Comparison of ENCODE assay signal across 22 cellular contexts in the genomic region with DNA sequence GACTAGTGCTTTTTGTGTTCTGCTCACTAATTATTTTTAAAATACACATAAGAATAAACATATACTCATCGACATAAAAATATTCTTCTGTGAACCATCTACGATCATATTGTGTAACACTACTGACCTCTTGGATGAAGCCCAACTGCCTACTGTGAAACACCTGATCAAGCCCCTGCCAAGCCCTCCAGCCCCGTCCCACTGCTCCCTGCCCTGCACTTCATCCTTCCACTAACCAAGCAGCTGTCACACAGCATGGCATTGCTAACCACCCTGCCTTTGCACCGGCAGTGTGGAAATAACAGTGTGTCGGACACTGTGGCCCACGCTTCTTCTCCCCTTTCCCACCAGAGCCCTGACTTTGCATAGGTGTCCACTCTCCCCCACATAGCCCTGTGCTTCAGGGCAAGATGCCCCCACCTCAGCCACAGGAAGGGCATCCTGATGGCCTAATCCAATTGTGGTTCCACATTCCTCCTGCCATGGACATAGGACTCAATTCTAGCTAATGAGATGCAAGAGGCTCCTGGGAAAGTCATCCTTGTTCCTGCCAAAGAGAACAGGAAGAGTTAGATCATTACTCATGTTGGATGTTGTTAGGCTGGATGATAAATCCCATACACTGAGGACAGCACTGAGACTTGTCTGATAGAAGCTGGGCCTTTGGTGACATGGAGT.
DNase-seq lines count a peak whose midpoint lies in the region; ATAC-seq and TF ChIP-seq lines count a peak whose summit lies in the region.
"Had no signal": no experiment of that assay in that cellular context is flagged by ENCODE, and none has a peak within 500 bp of the region (broad histone marks: within the 10 kb centered on the region; RNA-seq: fewer than 3 reads in every experiment).

No MANE protein-coding gene starts in this region.

- no peak overlapping the region for H3K27ac Mint-ChIP-seq in effector memory CD8-positive, alpha-beta T cell
- H3K27ac Mint-ChIP-seq in stimulated activated memory B cell treated with anti-CD40 and anti-IgM and Interleukin-4, amounts not matched to agents 10 μg/mL and 1 μg/mL and 100 μg/mL, for 72 hours = no peak overlapping the region
- H3K27ac Mint-ChIP-seq: activated CD4-positive, alpha-beta T cell treated with anti-CD3 and anti-CD28 coated beads for 36 hours; activated CD8-positive, alpha-beta memory T cell treated with anti-CD3 and anti-CD28 coated beads, Interleukin-2, amount 10 ng/mL, durations not matched to agents 7 days and 5 days; mesothelial cell of epicardium; nephron progenitor cell; stimulated activated effector memory CD8-positive, alpha-beta T cell treated with anti-CD3 and anti-CD28 coated beads, Interleukin-12 subunit alpha, Interleukin-12 subunit beta, amount 100 ng/mL, for 72 hours had no signal

- H3K27ac ChIP-seq in RWPE2 (ENCODE audit: poor library complexity, severe bottlenecking) = no peak overlapping the region
- H3K27ac ChIP-seq: C4-2B, SJSA1, thyroid gland had no signal

- no peaks in the 10 kb centered on the region for H3K9me3 ChIP-seq in RWPE2 (ENCODE audit: severe bottlenecking)
- H3K9me3 ChIP-seq: SJSA1, thyroid gland had no signal

- H3K4me3 ChIP-seq in RWPE2 (ENCODE audit: severe bottlenecking) = no peak overlapping the region
- H3K4me3 ChIP-seq: SJSA1, thyroid gland had no signal

- H3K36me3 ChIP-seq in RWPE2 (ENCODE audit: low read depth) = no peaks in the 10 kb centered on the region
- H3K36me3 ChIP-seq: SJSA1, thyroid gland had no signal

- H3K4me1 Mint-ChIP-seq in effector memory CD8-positive, alpha-beta T cell (ENCODE audit: low read depth in 2 of 2) = no peaks in the 10 kb centered on the region
- H3K4me1 Mint-ChIP-seq in stimulated activated memory B cell treated with anti-CD40 and anti-IgM and Interleukin-4, amounts not matched to agents 10 μg/mL and 1 μg/mL and 100 μg/mL, for 72 hours = peaks cover 5% of the 10 kb centered on the region
- H3K4me1 Mint-ChIP-seq: activated CD4-positive, alpha-beta T cell treated with anti-CD3 and anti-CD28 coated beads for 36 hours; mesothelial cell of epicardium; nephron progenitor cell had no signal

- ATAC-seq in RWPE2 (ENCODE audit: low read depth) (peak; percentile 63), GM19463 (IDR thresholded peaks at IDR 0.05; ENCODE audit: unreplicated experiment) (no peak), GM19455 (IDR thresholded peaks at IDR 0.05; ENCODE audit: unreplicated experiment) (no peak)
- no peak for ATAC-seq in effector memory CD8-positive, alpha-beta T cell (replicated peaks)
- no peak for ATAC-seq in stimulated activated memory B cell treated with anti-CD40 and anti-IgM and Interleukin-4, amounts not matched to agents 10 μg/mL and 1 μg/mL and 100 μg/mL, for 72 hours
- ATAC-seq: activated CD4-positive, alpha-beta T cell treated with anti-CD3 and anti-CD28 coated beads for 36 hours; activated CD8-positive, alpha-beta memory T cell treated with anti-CD3 and anti-CD28 coated beads, Interleukin-2, amount 10 ng/mL, durations not matched to agents 7 days and 5 days; stimulated activated effector memory CD8-positive, alpha-beta T cell treated with anti-CD3 and anti-CD28 coated beads, Interleukin-12 subunit alpha, Interleukin-12 subunit beta, amount 100 ng/mL, for 72 hours had no signal

- peaks cover 4% of the 10 kb centered on the region for H3K4me1 ChIP-seq in RWPE2 (ENCODE audit: insufficient read depth, poor library complexity, severe bottlenecking)
- H3K4me1 ChIP-seq: thyroid gland had no signal

- TF ChIP-seq CTCF in RWPE2 (IDR thresholded peaks at IDR 0.05; ENCODE audit: poor library complexity, severe bottlenecking) = no peak

- no peaks in the 10 kb centered on the region for H3K27me3 Mint-ChIP-seq in effector memory CD8-positive, alpha-beta T cell
- no peaks in the 10 kb centered on the region for H3K27me3 Mint-ChIP-seq in stimulated activated memory B cell treated with anti-CD40 and anti-IgM and Interleukin-4, amounts not matched to agents 10 μg/mL and 1 μg/mL and 100 μg/mL, for 72 hours
- H3K27me3 Mint-ChIP-seq: activated CD4-positive, alpha-beta T cell treated with anti-CD3 and anti-CD28 coated beads for 36 hours; activated CD8-positive, alpha-beta memory T cell treated with anti-CD3 and anti-CD28 coated beads, Interleukin-2, amount 10 ng/mL, durations not matched to agents 7 days and 5 days had no signal

- H3K27me3 ChIP-seq in RWPE2 (ENCODE audit: insufficient read depth, poor library complexity, severe bottlenecking) = no peaks in the 10 kb centered on the region
- H3K27me3 ChIP-seq: SJSA1, thyroid gland had no signal

- DNase-seq in NCI-H1092 treated with DMSO at 0.1 percent for 48 hours (lab: John Stamatoyannopoulos, UW) (peak; percentile 8), NCI-H1092 (lab: John Stamatoyannopoulos, UW) (no peak), RWPE2 (ENCODE audit: low spot score) (no peak), fibroblast of gingiva (ENCODE audit: low read depth) (peak; percentile 14)
- no peak for DNase-seq in effector memory CD8-positive, alpha-beta T cell
- DNase-seq: 8988T; activated CD4-positive, alpha-beta T cell treated with anti-CD3 and anti-CD28 coated beads for 36 hours; activated CD8-positive, alpha-beta memory T cell treated with anti-CD3 and anti-CD28 coated beads, Interleukin-2, amount 10 ng/mL, durations not matched to agents 7 days and 5 days; activated gamma-delta T cell; DMS153; kidney; NCI-H2029; NCI-H446 treated with DMSO at 0.1 percent for 48 hours; nephron progenitor cell; thyroid gland had no signal

- no peak overlapping the region for H3K4me3 Mint-ChIP-seq in effector memory CD8-positive, alpha-beta T cell
- H3K4me3 Mint-ChIP-seq in stimulated activated memory B cell treated with anti-CD40 and anti-IgM and Interleukin-4, amounts not matched to agents 10 μg/mL and 1 μg/mL and 100 μg/mL, for 72 hours = no peak overlapping the region
- H3K4me3 Mint-ChIP-seq: activated CD4-positive, alpha-beta T cell treated with anti-CD3 and anti-CD28 coated beads for 36 hours; activated CD8-positive, alpha-beta memory T cell treated with anti-CD3 and anti-CD28 coated beads, Interleukin-2, amount 10 ng/mL, durations not matched to agents 7 days and 5 days; mesothelial cell of epicardium; nephron progenitor cell; stimulated activated effector memory CD8-positive, alpha-beta T cell treated with anti-CD3 and anti-CD28 coated beads, Interleukin-12 subunit alpha, Interleukin-12 subunit beta, amount 100 ng/mL, for 72 hours had no signal

- H3K9me3 Mint-ChIP-seq in effector memory CD8-positive, alpha-beta T cell = no peaks in the 10 kb centered on the region
- no peaks in the 10 kb centered on the region for H3K9me3 Mint-ChIP-seq in stimulated activated memory B cell treated with anti-CD40 and anti-IgM and Interleukin-4, amounts not matched to agents 10 μg/mL and 1 μg/mL and 100 μg/mL, for 72 hours
- H3K9me3 Mint-ChIP-seq: nephron progenitor cell; stimulated activated effector memory CD8-positive, alpha-beta T cell treated with anti-CD3 and anti-CD28 coated beads, Interleukin-12 subunit alpha, Interleukin-12 subunit beta, amount 100 ng/mL, for 72 hours had no signal

- peaks cover 11% of the 10 kb centered on the region for H3K36me3 Mint-ChIP-seq in effector memory CD8-positive, alpha-beta T cell (ENCODE audit: insufficient read depth)
- H3K36me3 Mint-ChIP-seq in stimulated activated memory B cell treated with anti-CD40 and anti-IgM and Interleukin-4, amounts not matched to agents 10 μg/mL and 1 μg/mL and 100 μg/mL, for 72 hours = peaks cover 27% of the 10 kb centered on the region

Comparison
In these comparisons a context has a peak if more than half of its experiments do, and no peak if none do; other contexts are left out.
1. DNase-seq: peak in NCI-H1092 treated with DMSO at 0.1 percent for 48 hours (single experiment) and fibroblast of gingiva (single experiment); none in NCI-H1092 (single experiment), RWPE2 (single experiment) and effector memory CD8-positive, alpha-beta T cell (0 of 3).